ENCODE assay signal across 1 cellular context in the genomic region with DNA sequence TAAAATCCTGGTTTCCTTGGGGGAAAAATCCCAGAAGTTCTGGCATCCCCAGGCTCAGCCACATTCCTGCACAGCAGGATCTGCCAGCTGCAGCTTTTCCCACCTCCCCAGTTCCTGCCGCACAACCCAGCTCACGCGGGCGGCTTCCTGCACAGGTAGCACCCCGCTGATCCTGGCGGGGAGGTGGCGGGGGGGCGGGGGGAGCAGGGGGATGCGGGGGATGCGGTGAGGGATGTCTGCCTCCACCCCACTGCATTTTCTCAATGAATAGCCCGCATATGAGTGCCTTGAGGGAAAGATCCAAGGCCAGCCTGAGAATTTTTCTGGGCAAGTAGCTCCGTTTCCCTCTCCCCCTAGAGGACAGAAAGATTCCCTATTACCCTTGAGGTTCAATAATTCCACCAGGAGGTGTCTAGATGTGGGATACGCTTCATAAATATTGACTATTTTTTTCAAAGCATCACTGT.
TF ChIP-seq lines count a peak whose summit lies in the region.

No MANE protein-coding gene starts in this region.

TF ChIP-seq in H1, 55 proteins besides CTCF, POLR2A, EP300 and RAD21:
- TF ChIP-seq CBX5 (IDR thresholded peaks at IDR 0.05; ENCODE audit: low read depth, low read length) (no peak), BCL11A (IDR thresholded peaks at IDR 0.05; ENCODE audit: low read depth in 2 of 2, low read length in 2 of 2) (peak in 1 of 2 experiments; percentile 49), HDAC2 (IDR thresholded peaks at IDR 0.05; ENCODE audit: borderline replicate concordance in 1 of 2, low read depth in 2 of 2, low read length in 2 of 2) (peak; percentile 73 to 87; a peak in 3 of 4 replicates), CHD2 (IDR thresholded peaks at IDR 0.05; ENCODE audit: low read length) (no peak), SAP30 (IDR thresholded peaks at IDR 0.05; ENCODE audit: insufficient read depth, insufficient replicate concordance, low read length) (no peak), BACH1 (IDR thresholded peaks at IDR 0.05; ENCODE audit: low read length) (no peak), HDAC6 (IDR thresholded peaks at IDR 0.05; ENCODE audit: low read depth, low read length) (no peak), TCF12 (IDR thresholded peaks at IDR 0.05; ENCODE audit: low read depth, low read length) (peak; percentile 99), KDM5A (IDR thresholded peaks at IDR 0.05; ENCODE audit: low read length) (no peak), SRF (IDR thresholded peaks at IDR 0.05; ENCODE audit: low read depth, low read length) (no peak), POU5F1 (IDR thresholded peaks at IDR 0.05; ENCODE audit: low read depth, low read length) (no peak), RBBP5 (IDR thresholded peaks at IDR 0.05; ENCODE audit: borderline replicate concordance, low read depth, low read length) (no peak), CBX8 (IDR thresholded peaks at IDR 0.05; ENCODE audit: borderline replicate concordance, low read depth, low read length) (no peak), BRCA1 (IDR thresholded peaks at IDR 0.05; ENCODE audit: low read depth, low read length) (no peak), CEBPB (IDR thresholded peaks at IDR 0.05; ENCODE audit: low read depth, low read length) (no peak), SIN3A (conservative IDR thresholded peaks at IDR 0.05 in 1 of 2, IDR thresholded peaks at IDR 0.05 in 1 of 2; ENCODE audit: low read depth in 1 of 2, low read length in 2 of 2) (peak; percentile 44 to 67; a peak in 2 of 4 replicates), SIRT6 (IDR thresholded peaks at IDR 0.05; ENCODE audit: low read length) (no peak), ASH2L (IDR thresholded peaks at IDR 0.05; ENCODE audit: low read length) (no peak), CREB1 (IDR thresholded peaks at IDR 0.05) (0 out of 2 replicates have a peak, but pooled peaks have one; percentile 3), POLR2AphosphoS5 (IDR thresholded peaks at IDR 0.05; ENCODE audit: low read depth, low read length) (no peak; the same call in 1 of the 2 replicates), EGR1 (IDR thresholded peaks at IDR 0.05; ENCODE audit: borderline replicate concordance, low read depth, low read length) (no peak), YY1 (IDR thresholded peaks at IDR 0.05; ENCODE audit: low read depth, low read length) (peak; percentile 50; the same call in 1 of the 2 replicates), CHD1 (IDR thresholded peaks at IDR 0.05; ENCODE audit: low read depth, low read length) (no peak), GABPA (IDR thresholded peaks at IDR 0.05; ENCODE audit: borderline replicate concordance, insufficient read depth, low read length) (no peak), GTF2F1 (IDR thresholded peaks at IDR 0.05; ENCODE audit: borderline replicate concordance, low read depth, low read length) (no peak), KDM1A (IDR thresholded peaks at IDR 0.05; ENCODE audit: borderline replicate concordance, low read length) (no peak), SP1 (IDR thresholded peaks at IDR 0.05; ENCODE audit: low read depth, low read length) (peak; percentile 38; the same call in 1 of the 2 replicates), TAF7 (optimal IDR thresholded peaks at IDR 0.05; ENCODE audit: borderline replicate concordance, low read depth, low read length) (peak; percentile 32), TEAD4 (IDR thresholded peaks at IDR 0.05; ENCODE audit: low read depth, low read length) (peak; percentile 98), CTBP2 (IDR thresholded peaks at IDR 0.05; ENCODE audit: borderline replicate concordance, insufficient read depth, insufficient read length, low read length) (no peak), RFX5 (IDR thresholded peaks at IDR 0.05; ENCODE audit: borderline replicate concordance, low read depth, low read length) (0 out of 2 replicates have a peak, but pooled peaks have one; percentile 30), NRF1 (IDR thresholded peaks at IDR 0.05; ENCODE audit: low read depth, low read length) (no peak)
- TF ChIP-seq, protein P1, sequence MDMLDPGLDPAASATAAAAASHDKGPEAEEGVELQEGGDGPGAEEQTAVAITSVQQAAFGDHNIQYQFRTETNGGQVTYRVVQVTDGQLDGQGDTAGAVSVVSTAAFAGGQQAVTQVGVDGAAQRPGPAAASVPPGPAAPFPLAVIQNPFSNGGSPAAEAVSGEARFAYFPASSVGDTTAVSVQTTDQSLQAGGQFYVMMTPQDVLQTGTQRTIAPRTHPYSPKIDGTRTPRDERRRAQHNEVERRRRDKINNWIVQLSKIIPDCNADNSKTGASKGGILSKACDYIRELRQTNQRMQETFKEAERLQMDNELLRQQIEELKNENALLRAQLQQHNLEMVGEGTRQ (IDR thresholded peaks at IDR 0.05; ENCODE audit: low read length): no peak
- TF ChIP-seq, protein P2, sequence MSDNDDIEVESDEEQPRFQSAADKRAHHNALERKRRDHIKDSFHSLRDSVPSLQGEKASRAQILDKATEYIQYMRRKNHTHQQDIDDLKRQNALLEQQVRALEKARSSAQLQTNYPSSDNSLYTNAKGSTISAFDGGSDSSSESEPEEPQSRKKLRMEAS (IDR thresholded peaks at IDR 0.05): peak; percentile 66
- TF ChIP-seq, protein P3, sequence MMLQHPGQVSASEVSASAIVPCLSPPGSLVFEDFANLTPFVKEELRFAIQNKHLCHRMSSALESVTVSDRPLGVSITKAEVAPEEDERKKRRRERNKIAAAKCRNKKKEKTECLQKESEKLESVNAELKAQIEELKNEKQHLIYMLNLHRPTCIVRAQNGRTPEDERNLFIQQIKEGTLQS (IDR thresholded peaks at IDR 0.05; ENCODE audit: insufficient read depth, low read depth, low read length): no peak
- TF ChIP-seq, protein P4, sequence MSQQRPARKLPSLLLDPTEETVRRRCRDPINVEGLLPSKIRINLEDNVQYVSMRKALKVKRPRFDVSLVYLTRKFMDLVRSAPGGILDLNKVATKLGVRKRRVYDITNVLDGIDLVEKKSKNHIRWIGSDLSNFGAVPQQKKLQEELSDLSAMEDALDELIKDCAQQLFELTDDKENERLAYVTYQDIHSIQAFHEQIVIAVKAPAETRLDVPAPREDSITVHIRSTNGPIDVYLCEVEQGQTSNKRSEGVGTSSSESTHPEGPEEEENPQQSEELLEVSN (IDR thresholded peaks at IDR 0.05): peak; percentile 48; the same call in 1 of the 2 replicates
